ENCODE assay signal across 8 cellular contexts in the genomic region with DNA sequence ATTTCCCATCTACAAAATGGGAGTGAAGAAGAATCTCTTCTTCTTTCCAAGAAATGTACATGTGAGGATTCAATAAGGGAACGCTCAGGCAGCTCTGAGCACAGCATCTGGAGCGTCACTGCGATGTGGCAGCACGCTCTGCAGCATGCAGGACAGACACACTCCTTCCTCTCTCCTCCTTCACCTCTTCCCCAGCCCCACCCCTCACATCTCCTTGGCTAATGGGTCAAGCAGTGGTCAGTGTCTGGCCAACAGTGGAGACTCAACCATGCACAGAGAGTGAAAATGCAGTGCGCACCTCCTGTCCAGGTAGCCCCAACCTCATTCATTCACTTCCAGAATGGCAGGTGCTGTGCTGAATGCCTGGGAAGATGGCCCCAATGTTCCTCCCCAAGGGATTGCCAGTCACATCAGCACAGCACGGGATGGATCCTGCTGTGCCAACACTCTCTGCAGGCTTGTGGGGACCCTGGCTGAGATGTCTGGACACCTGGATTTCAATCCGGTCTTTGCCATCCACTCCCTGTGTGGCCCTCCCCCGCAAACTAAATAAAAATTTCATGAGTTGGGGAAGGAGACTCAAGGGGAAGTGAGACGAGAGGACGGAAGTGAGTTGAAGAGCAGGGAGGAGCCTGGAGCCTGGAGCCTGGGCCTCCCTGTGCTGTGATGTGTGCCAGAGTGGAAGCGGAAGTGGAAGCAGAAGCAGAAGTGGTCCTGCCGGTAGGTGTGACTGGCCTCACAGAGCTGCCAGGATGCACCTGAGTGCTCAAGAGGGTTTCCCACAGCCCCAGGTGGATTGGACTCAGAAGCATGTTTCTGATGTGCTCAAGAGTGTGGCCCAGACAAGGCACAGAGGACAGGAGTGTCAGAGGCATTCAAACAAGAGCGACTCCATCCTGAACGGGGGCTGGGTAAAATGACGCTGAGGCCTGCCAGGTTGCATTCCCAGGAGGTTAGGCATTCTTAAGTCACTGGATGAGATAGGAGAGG.
DNase-seq lines count a peak whose midpoint lies in the region; ATAC-seq and TF ChIP-seq lines count a peak whose summit lies in the region.

No MANE protein-coding gene starts in this region.

- ATAC-seq in GM21786 (IDR thresholded peaks at IDR 0.05; ENCODE audit: unreplicated experiment) (peak; percentile 60), left ventricle myocardium superior (peak; percentile 46), GM21367 (IDR thresholded peaks at IDR 0.05; ENCODE audit: unreplicated experiment) (no peak)

- no peak for TF ChIP-seq CTCF in GM10266 (IDR thresholded peaks at IDR 0.05; ENCODE audit: control insufficient read depth, insufficient read depth, low read depth, missing control alignments)

- intact Hi-C loops in left ventricle myocardium superior (cut with micrococcal nuclease), result no loop called here

- peak; percentile 30 for DNase-seq in GM10266 (ENCODE audit: extremely low spot score)
- peak; percentile 98 for DNase-seq in NOMO-1 treated with DMSO at 0.1 percent for 48 hours (lab: John Stamatoyannopoulos, UW; ENCODE audit: unreplicated experiment)
- peak; percentile 58 for DNase-seq in left ventricle myocardium superior
- DNase-seq in SW 1271 (lab: John Stamatoyannopoulos, UW), result no peak
- DNase-seq in NCI-H1048 (lab: John Stamatoyannopoulos, UW), result no peak
- DNase-seq in GM03348 (ENCODE audit: low spot score), result no peak

Comparison
In these comparisons a context has a peak if more than half of its experiments do, and no peak if none do; other contexts are left out.
1. DNase-seq: peak in GM10266 (single experiment), NOMO-1 treated with DMSO at 0.1 percent for 48 hours (single experiment) and left ventricle myocardium superior (single experiment); none in SW 1271 (0 of 2), NCI-H1048 (single experiment) and GM03348 (single experiment).